Comparison of ENCODE assay signal across 12 cellular contexts in the genomic region with DNA sequence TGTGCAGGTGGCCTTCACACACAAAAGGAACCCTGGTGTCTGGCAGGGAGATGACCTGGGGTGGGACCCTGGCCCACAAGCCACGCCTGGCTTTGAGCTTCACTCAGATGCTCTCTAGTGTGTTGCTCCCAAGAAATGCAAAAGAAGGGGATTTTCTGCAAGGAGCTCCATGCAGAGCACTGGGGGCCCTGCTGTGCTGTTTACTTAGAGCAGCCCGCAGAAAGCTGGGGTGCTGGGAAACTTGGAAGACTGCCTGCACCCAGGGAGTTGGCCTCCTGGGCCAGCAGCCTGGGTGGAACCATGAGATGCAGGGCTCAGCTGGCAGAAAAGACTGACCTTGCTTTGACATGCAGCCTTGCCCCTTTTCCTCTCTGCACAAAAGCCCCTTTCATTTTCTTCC.
"Had no signal": no experiment of that assay in that cellular context is flagged by ENCODE, and none has a peak within 500 bp of the region (broad histone marks: within the 10 kb centered on the region; RNA-seq: fewer than 3 reads in every experiment).

No MANE protein-coding gene starts in this region.

- H3K4me3 ChIP-seq: cardiac muscle cell, colonic mucosa, hepatocyte, thyroid gland had no signal

- DNase-seq: activated CD8-positive, alpha-beta memory T cell treated with anti-CD3 and anti-CD28 coated beads, Interleukin-2, amount 50 U/mL, for 4 hours; activated CD8-positive, alpha-beta T cell treated with anti-CD3 and anti-CD28 coated beads for 36 hours; activated T-cell treated with anti-CD3 and anti-CD28 coated beads, Interleukin-2, amount 50 U/mL, for 72 hours; aorta; colonic mucosa; effector CD4-positive, alpha-beta T cell; foreskin keratinocyte; small intestine; T-helper 9 cell; thyroid gland had no signal

- H3K36me3 ChIP-seq: cardiac muscle cell, colonic mucosa, thyroid gland had no signal

- ATAC-seq: activated CD8-positive, alpha-beta T cell treated with anti-CD3 and anti-CD28 coated beads for 36 hours; activated T-cell treated with anti-CD3 and anti-CD28 coated beads, Interleukin-2, amount 50 U/mL, for 72 hours; foreskin keratinocyte had no signal

- H3K9me3 ChIP-seq: colonic mucosa, thyroid gland had no signal

- H3K27me3 ChIP-seq: cardiac muscle cell, colonic mucosa, foreskin keratinocyte, hepatocyte, thyroid gland had no signal
